Comparison of ENCODE assay signal across 27 cellular contexts in the genomic region with DNA sequence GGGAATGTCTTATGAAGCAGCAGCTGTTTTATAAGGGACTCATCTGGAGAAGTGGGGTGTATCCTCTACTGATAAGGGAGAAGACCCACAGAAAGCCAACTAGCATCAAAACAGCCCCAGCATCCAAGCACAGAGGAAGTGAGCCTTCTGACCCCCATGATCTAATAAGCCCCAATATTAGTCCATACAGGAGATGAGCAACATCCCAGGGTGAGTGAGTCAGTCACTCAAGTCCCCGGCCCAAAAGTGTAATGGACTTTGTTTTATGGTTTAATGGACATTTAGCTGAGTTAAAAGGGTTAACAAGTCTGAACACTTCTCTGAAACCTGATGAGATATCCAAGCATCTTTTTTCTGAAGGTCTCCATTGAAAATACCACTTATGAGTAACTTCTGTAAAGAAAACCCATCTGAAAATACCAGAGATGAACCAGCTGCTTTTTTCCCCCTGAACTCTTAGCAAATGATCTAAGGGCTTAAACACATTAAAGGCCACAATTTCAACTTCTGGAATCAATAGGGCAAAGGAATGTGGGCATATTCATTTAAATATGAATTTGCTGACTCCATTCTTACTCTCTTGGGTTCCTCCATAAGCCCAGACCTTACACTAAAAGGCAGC.
A peak's percentile ranks its signal among the peaks of the same experiment; 100 is the strongest.
DNase-seq lines count a peak whose midpoint lies in the region; ATAC-seq, FAIRE-seq and TF ChIP-seq lines count a peak whose summit lies in the region.
"Had no signal": no experiment of that assay in that cellular context is flagged by ENCODE, and none has a peak within 500 bp of the region (broad histone marks: within the 10 kb centered on the region; RNA-seq: fewer than 3 reads in every experiment).

No MANE protein-coding gene starts in this region.

- H3K4me3 ChIP-seq in astrocyte (ENCODE audit: insufficient read depth, low read depth, low read length): no peak overlapping the region
- no peak overlapping the region for H3K4me3 ChIP-seq in mesenchymal stem cell (ENCODE audit: insufficient read depth in 1 of 2, low read depth in 1 of 2, low read length in 2 of 2)
- H3K4me3 ChIP-seq in naive thymus-derived CD4-positive, alpha-beta T cell (ENCODE audit: low read length): no peak overlapping the region
- H3K4me3 ChIP-seq: GM23338, left ventricle myocardium inferior, ovary, tibial artery had no signal

- no peak overlapping the region for H3K23ac ChIP-seq in mesenchymal stem cell (ENCODE audit: low read length in 2 of 2)

- POLR2A ChIA-PET in T-cell (lab: Charles Lee): no interaction called here
- POLR2A ChIA-PET in naive thymus-derived CD4-positive, alpha-beta T cell (lab: Charles Lee): no interaction called here

- H4K20me1 ChIP-seq in astrocyte (ENCODE audit: insufficient read depth, low read length): no peaks in the 10 kb centered on the region

- H3K27me3 Mint-ChIP-seq in astrocyte (ENCODE audit: low read depth, unreplicated experiment) (no peaks in the 10 kb centered on the region), T-cell (peaks cover 0 to 8% of the 10 kb centered on the region in 2 donors)
- peaks cover 8 to 26% (median 14%) of the 10 kb centered on the region in 5 donors for H3K27me3 Mint-ChIP-seq in naive thymus-derived CD4-positive, alpha-beta T cell

- H3K4me3 Mint-ChIP-seq in astrocyte (ENCODE audit: unreplicated experiment) (peak overlapping the region; percentile 6), T-cell (no peak overlapping the region)
- no peak overlapping the region for H3K4me3 Mint-ChIP-seq in naive thymus-derived CD4-positive, alpha-beta T cell
- H3K4me3 Mint-ChIP-seq: activated naive CD8-positive, alpha-beta T cell treated with anti-CD3 and anti-CD28 coated beads for 36 hours; GM23338; natural killer cell treated with Interleukin-12 subunit alpha and Interleukin-12 subunit beta and Interleukin-15 and Interleukin-18, amount 100 ng/mL, for 72 hours; stimulated activated naive CD8-positive, alpha-beta T cell treated with anti-CD3 and anti-CD28 coated beads, Interleukin-15, amount 100 ng/mL, for 72 hours had no signal

- no peak overlapping the region for H2BK15ac ChIP-seq in mesenchymal stem cell (ENCODE audit: low read depth, poor library complexity, severe bottlenecking)

- no peak for TF ChIP-seq CTCF in astrocyte (IDR thresholded peaks at IDR 0.05; ENCODE audit: insufficient read depth, low read depth, low read length)

- no peak overlapping the region for H3K4me2 ChIP-seq in astrocyte (ENCODE audit: low read length)
- H3K4me2 ChIP-seq in mesenchymal stem cell (ENCODE audit: low read length, poor library complexity, severe bottlenecking): no peak overlapping the region
- H3K4me2 ChIP-seq: GM23338, KMS-11 had no signal

- H2AK5ac ChIP-seq in mesenchymal stem cell (ENCODE audit: low read length, severe bottlenecking): no peak overlapping the region

- no peak overlapping the region for H4K8ac ChIP-seq in mesenchymal stem cell (ENCODE audit: low read length)

- H3K36me3 ChIP-seq in astrocyte (ENCODE audit: insufficient read depth, low read length): no peaks in the 10 kb centered on the region
- H3K36me3 ChIP-seq in mesenchymal stem cell (ENCODE audit: control insufficient read depth in 1 of 2, insufficient read depth in 2 of 2, low read depth in 1 of 2, low read length in 2 of 2): no peaks in the 10 kb centered on the region
- H3K36me3 ChIP-seq in naive thymus-derived CD4-positive, alpha-beta T cell (ENCODE audit: control insufficient read depth in 2 of 3, insufficient read depth in 3 of 3, low read length in 3 of 3): no peaks in the 10 kb centered on the region
- H3K36me3 ChIP-seq: left ventricle myocardium inferior, ovary had no signal

- 0% methylated on average over 1 of the region's 1 CpG for WGBS in mesenchymal stem cell

- no peak for ATAC-seq in T-cell (replicated peaks in 1 of 4)
- ATAC-seq in naive thymus-derived CD4-positive, alpha-beta T cell: no peak
- ATAC-seq: GM23338; natural killer cell treated with Interleukin-12 subunit alpha and Interleukin-12 subunit beta and Interleukin-15 and Interleukin-18, amount 100 ng/mL, for 72 hours; right cardiac atrium; stimulated activated naive CD8-positive, alpha-beta T cell treated with anti-CD3 and anti-CD28 coated beads, Interleukin-15, amount 100 ng/mL, for 72 hours had no signal

- CTCF ChIA-PET in T-cell (lab: Charles Lee): no interaction called here
- CTCF ChIA-PET in naive thymus-derived CD4-positive, alpha-beta T cell (lab: Charles Lee): no interaction called here

- H3K9me3 Mint-ChIP-seq in astrocyte (ENCODE audit: unreplicated experiment) (peaks cover 4% of the 10 kb centered on the region), T-cell (no peaks in the 10 kb centered on the region)
- peaks cover 0 to 4% (median 0%) of the 10 kb centered on the region in 11 donors for H3K9me3 Mint-ChIP-seq in naive thymus-derived CD4-positive, alpha-beta T cell
- H3K9me3 Mint-ChIP-seq: activated naive CD8-positive, alpha-beta T cell treated with anti-CD3 and anti-CD28 coated beads for 36 hours; activated T-helper 2 cell treated with anti-CD3 and anti-CD28 coated beads, Interferon-gamma antibody, Interleukin-2, Interleukin-4, amounts not matched to agents 10 μg/mL and 5 μg/mL and 100 μg/mL, durations not matched to agents 14 hours and 24 hours and 36 hours; GM23338; natural killer cell treated with Interleukin-12 subunit alpha and Interleukin-12 subunit beta and Interleukin-15 and Interleukin-18, amount 100 ng/mL, for 72 hours; stimulated activated naive CD8-positive, alpha-beta T cell treated with anti-CD3 and anti-CD28 coated beads, Interleukin-15, amount 100 ng/mL, for 72 hours had no signal

- H3K79me1 ChIP-seq in mesenchymal stem cell (replicated peaks; ENCODE audit: low read length, poor library complexity, severe bottlenecking): no peaks in the 10 kb centered on the region

- H2BK5ac ChIP-seq in mesenchymal stem cell (ENCODE audit: low read depth, low read length, poor library complexity, severe bottlenecking): no peak overlapping the region

- H3K27ac Mint-ChIP-seq in astrocyte (ENCODE audit: unreplicated experiment): no peak overlapping the region
- no peak overlapping the region for H3K27ac Mint-ChIP-seq in T-cell
- H3K27ac Mint-ChIP-seq in naive thymus-derived CD4-positive, alpha-beta T cell: no peak overlapping the region
- H3K27ac Mint-ChIP-seq: activated B cell treated with CpG ODN at 0.5 μM for 24 hours; activated naive CD8-positive, alpha-beta T cell treated with anti-CD3 and anti-CD28 coated beads for 36 hours; activated T-helper 2 cell treated with anti-CD3 and anti-CD28 coated beads, Interferon-gamma antibody, Interleukin-2, Interleukin-4, amounts not matched to agents 10 μg/mL and 5 μg/mL and 100 μg/mL, durations not matched to agents 14 hours and 24 hours and 36 hours; GM23338; natural killer cell treated with Interleukin-12 subunit alpha and Interleukin-12 subunit beta and Interleukin-15 and Interleukin-18, amount 100 ng/mL, for 72 hours; stimulated activated naive CD8-positive, alpha-beta T cell treated with anti-CD3 and anti-CD28 coated beads, Interleukin-15, amount 100 ng/mL, for 72 hours had no signal

- no peaks in the 10 kb centered on the region for H3K79me2 ChIP-seq in astrocyte (ENCODE audit: insufficient read depth, low read length)

- H3K4me1 ChIP-seq in astrocyte (ENCODE audit: insufficient read depth, low read length): peaks cover 25% of the 10 kb centered on the region
- H3K4me1 ChIP-seq in mesenchymal stem cell (ENCODE audit: control insufficient read depth, insufficient read depth, low read depth, low read length): peaks cover 2% of the 10 kb centered on the region
- no peaks in the 10 kb centered on the region for H3K4me1 ChIP-seq in naive thymus-derived CD4-positive, alpha-beta T cell (ENCODE audit: control insufficient read depth in 2 of 2, insufficient read depth in 2 of 2, low read length in 2 of 2)
- H3K4me1 ChIP-seq: left ventricle myocardium inferior, tibial artery had no signal

- no peak overlapping the region for H3K4ac ChIP-seq in mesenchymal stem cell (ENCODE audit: low read depth in 1 of 2, low read length in 2 of 2)

- peak; percentile 63 for FAIRE-seq in astrocyte (lab: Jason Lieb, UNC)
- FAIRE-seq: HTR-8/SVneo, islet of Langerhans had no signal

- no peaks in the 10 kb centered on the region for H3K27me3 ChIP-seq in astrocyte (ENCODE audit: insufficient read depth, low read length)
- H3K27me3 ChIP-seq in mesenchymal stem cell (ENCODE audit: control insufficient read depth in 1 of 2, insufficient read depth in 1 of 2, low read length in 2 of 2): no peaks in the 10 kb centered on the region
- H3K27me3 ChIP-seq in naive thymus-derived CD4-positive, alpha-beta T cell (ENCODE audit: control insufficient read depth in 2 of 2, insufficient read depth in 2 of 2, low read length in 2 of 2): no peaks in the 10 kb centered on the region
- H3K27me3 ChIP-seq: ovary had no signal

- intact Hi-C loops in naive thymus-derived CD4-positive, alpha-beta T cell (cut with micrococcal nuclease): no loop called here

- peaks cover 3% of the 10 kb centered on the region for H3K36me3 Mint-ChIP-seq in astrocyte (ENCODE audit: low read depth, unreplicated experiment)
- no peaks in the 10 kb centered on the region for H3K36me3 Mint-ChIP-seq in T-cell
- H3K36me3 Mint-ChIP-seq in naive thymus-derived CD4-positive, alpha-beta T cell: peaks cover 0 to 36% (median 5%) of the 10 kb centered on the region in 5 donors
- H3K36me3 Mint-ChIP-seq: activated naive CD8-positive, alpha-beta T cell treated with anti-CD3 and anti-CD28 coated beads for 36 hours; natural killer cell treated with Interleukin-12 subunit alpha and Interleukin-12 subunit beta and Interleukin-15 and Interleukin-18, amount 100 ng/mL, for 72 hours had no signal

- H3K27ac ChIP-seq in astrocyte (ENCODE audit: low read depth, low read length): peak overlapping the region; percentile 22
- H3K27ac ChIP-seq in mesenchymal stem cell (ENCODE audit: low read length, poor library complexity, severe bottlenecking): no peak overlapping the region
- no peak overlapping the region for H3K27ac ChIP-seq in naive thymus-derived CD4-positive, alpha-beta T cell (ENCODE audit: low read depth, low read length)
- H3K27ac ChIP-seq: KMS-11, left ventricle myocardium inferior, ovary, tibial artery had no signal

- no peak overlapping the region for H2BK120ac ChIP-seq in mesenchymal stem cell (ENCODE audit: low read depth, low read length)

- DNase-seq in EH (ENCODE audit: low read depth): peak; percentile 54
- peak; percentile 52 for DNase-seq in HT1080 (ENCODE audit: low read depth)
- DNase-seq in astrocyte (ENCODE audit: low read depth): no peak
- DNase-seq in mesenchymal stem cell: no peak
- no peak for DNase-seq in T-cell
- DNase-seq in NCI-H526 treated with DMSO at 0.1 percent for 48 hours (lab: John Stamatoyannopoulos, UW): no peak
- DNase-seq in stimulated activated CD4-positive, alpha-beta T cell treated with anti-CD3 and anti-CD28 coated beads, Interleukin-2, amount 100 ng/mL, for 48 hours: no peak
- no peak for DNase-seq in naive thymus-derived CD4-positive, alpha-beta T cell
- DNase-seq: activated B cell treated with CpG ODN at 0.5 μM for 24 hours; activated CD4-positive, alpha-beta T cell treated with anti-CD3 and anti-CD28 coated beads, Interleukin-2, amount 50 U/mL, for 48 hours; activated CD8-positive, alpha-beta memory T cell treated with anti-CD3 and anti-CD28 coated beads, Interleukin-2, amount 50 U/mL, for 4 hours; activated naive CD8-positive, alpha-beta T cell treated with anti-CD3 and anti-CD28 coated beads for 36 hours; erythroblast; left ventricle myocardium inferior; NCI-H1694 treated with DMSO at 0.1 percent for 48 hours; ovary; right cardiac atrium; SHP77; stimulated activated naive CD8-positive, alpha-beta T cell treated with anti-CD3 and anti-CD28 coated beads, Interleukin-15, amount 100 ng/mL, for 72 hours; SW 1271; tibial artery had no signal

- no peak overlapping the region for H4K91ac ChIP-seq in mesenchymal stem cell (ENCODE audit: low read length)

- H3K9me3 ChIP-seq in astrocyte (ENCODE audit: insufficient read depth, low read depth, low read length) (no peaks in the 10 kb centered on the region), mesenchymal stem cell (ENCODE audit: control insufficient read depth, low read length) (no peaks in the 10 kb centered on the region)
- no peaks in the 10 kb centered on the region for H3K9me3 ChIP-seq in naive thymus-derived CD4-positive, alpha-beta T cell (ENCODE audit: control insufficient read depth in 2 of 3, low read length in 3 of 3)
- H3K9me3 ChIP-seq: left ventricle myocardium inferior, ovary, tibial artery had no signal

- H2AFZ ChIP-seq in astrocyte (ENCODE audit: low read depth, low read length) (no peak overlapping the region), mesenchymal stem cell (ENCODE audit: low read depth, low read length) (no peak overlapping the region)
- H2AFZ ChIP-seq: GM23338 had no signal

- no peak overlapping the region for H2BK12ac ChIP-seq in mesenchymal stem cell (ENCODE audit: low read length in 2 of 2)

- H3K4me1 Mint-ChIP-seq in astrocyte (ENCODE audit: low read depth, unreplicated experiment) (peaks cover 52% of the 10 kb centered on the region), T-cell (no peaks in the 10 kb centered on the region)
- peaks cover 0 to 6% (median 0%) of the 10 kb centered on the region in 7 donors for H3K4me1 Mint-ChIP-seq in naive thymus-derived CD4-positive, alpha-beta T cell
- H3K4me1 Mint-ChIP-seq: activated naive CD8-positive, alpha-beta T cell treated with anti-CD3 and anti-CD28 coated beads for 36 hours; stimulated activated naive CD8-positive, alpha-beta T cell treated with anti-CD3 and anti-CD28 coated beads, Interleukin-15, amount 100 ng/mL, for 72 hours had no signal

- H3K9ac ChIP-seq in astrocyte (ENCODE audit: low read length): no peak overlapping the region
- H3K9ac ChIP-seq in mesenchymal stem cell (ENCODE audit: low read length): peak overlapping the region; percentile 33
- H3K9ac ChIP-seq: KMS-11 had no signal

- no peak overlapping the region for H3K18ac ChIP-seq in mesenchymal stem cell (ENCODE audit: low read depth in 1 of 2, low read length in 2 of 2)

- no peak overlapping the region for H3K14ac ChIP-seq in mesenchymal stem cell (ENCODE audit: low read length in 2 of 2)

Comparison
In these comparisons a context has a peak if more than half of its experiments do, and no peak if none do; other contexts are left out.
1. DNase-seq: peak in EH (single experiment) and HT1080 (single experiment); none in astrocyte (single experiment), mesenchymal stem cell (single experiment), T-cell (0 of 34), NCI-H526 treated with DMSO at 0.1 percent for 48 hours (single experiment), stimulated activated CD4-positive, alpha-beta T cell treated with anti-CD3 and anti-CD28 coated beads, Interleukin-2, amount 100 ng/mL, for 48 hours (0 of 2) and naive thymus-derived CD4-positive, alpha-beta T cell (0 of 9).